ENCODE assay signal across 8 cellular contexts in the genomic region with DNA sequence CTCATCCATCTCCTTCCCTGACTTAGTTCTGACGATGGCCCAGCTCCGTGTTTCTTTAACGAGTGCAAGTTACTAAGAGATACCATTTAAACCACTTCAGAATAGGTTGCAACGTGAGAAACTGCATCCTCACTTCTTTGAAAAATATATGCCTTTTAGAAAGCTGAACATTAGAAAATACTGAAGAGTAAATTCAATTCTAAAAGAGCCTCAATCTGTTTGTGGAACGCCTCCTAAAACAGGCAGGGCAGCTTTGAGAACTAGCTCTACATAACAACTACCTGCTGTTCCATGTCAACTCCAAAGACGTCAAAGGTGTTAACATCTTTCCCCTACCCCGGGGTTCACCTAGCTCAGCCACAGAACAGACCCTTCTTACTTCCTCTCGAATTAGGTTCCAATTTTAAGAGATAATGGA. TPM values are rescaled to one million over a fixed set of nuclear protein-coding genes. Genes with fewer than 3 reads are reported as not detected.
DNase-seq lines count a peak whose midpoint lies in the region; ATAC-seq, FAIRE-seq and TF ChIP-seq lines count a peak whose summit lies in the region.

No MANE protein-coding gene starts in this region.

- no peak for FAIRE-seq in pancreas (lab: Jason Lieb, UNC)

- TF ChIP-seq POLR2A in GM18505 (IDR thresholded peaks at IDR 0.05; ENCODE audit: borderline replicate concordance, extremely low read depth, insufficient read depth, insufficient read length), result no peak

- peak overlapping the region; percentile 99 for H3K4me2 ChIP-seq in OCI-LY3 (ENCODE audit: low read length)

- H3K27ac Mint-ChIP-seq in Calu3 (ENCODE audit: unreplicated experiment), result peak overlapping the region; percentile 74

- H3K9me3 Mint-ChIP-seq in Calu3 (ENCODE audit: low read depth, unreplicated experiment), result no peaks in the 10 kb centered on the region

- peaks cover 49% of the 10 kb centered on the region for H3K36me3 Mint-ChIP-seq in Calu3 (ENCODE audit: insufficient read depth, unreplicated experiment)

- BruUV-seq in Calu3 (replicated peaks; lab: Mats Ljungman, UMichigan), result TSS peak; percentile 3

- H3K4me1 Mint-ChIP-seq in Calu3 (ENCODE audit: low read depth, unreplicated experiment), result peaks cover 25% of the 10 kb centered on the region

- no peak for TF ChIP-seq CTCF in Calu3 (IDR thresholded peaks at IDR 0.05; ENCODE audit: unreplicated experiment)
- TF ChIP-seq CTCF in OCI-LY3 (IDR thresholded peaks at IDR 0.05; ENCODE audit: low read depth, low read length), result no peak
- no peak for TF ChIP-seq CTCF in pancreas (IDR thresholded peaks at IDR 0.05)
- TF ChIP-seq CTCF in mucosa of descending colon (IDR thresholded peaks at IDR 0.05), result no peak

- H3K9ac ChIP-seq in OCI-LY3 (ENCODE audit: low read length) (no peak overlapping the region), duodenal mucosa (ENCODE audit: low read depth in 1 of 2, low read length in 2 of 2) (peak overlapping the region in 1 of 2 donors; percentile 49)

- H3K79me2 ChIP-seq in OCI-LY3 (ENCODE audit: low read length), result no peaks in the 10 kb centered on the region

- intact Hi-C loops in Calu3 (cut with micrococcal nuclease; ENCODE audit: unreplicated experiment) (loop anchor here (5.0 kb wide), 2 partner anchors 66 to 401 kb away; no protein-coding TSS in a partner anchor), pancreas (cut with DNase I) (loop anchor here in 2 of 3 donors (10.0 kb wide), 2 partner anchors 73 to 283 kb away; a partner anchor contains a TSS), mucosa of descending colon (cut with DNase I, micrococcal nuclease) (loop anchor here in 1 of 2 donors (5.0 kb wide), 1 partner anchor 164 kb away; a partner anchor contains a TSS)

- peaks cover 47% of the 10 kb centered on the region for H3K27me3 ChIP-seq in OCI-LY3 (ENCODE audit: low read depth, low read length)
- H3K27me3 ChIP-seq in duodenal mucosa (ENCODE audit: control insufficient read depth in 1 of 2, insufficient read depth in 2 of 2, low read length in 2 of 2), result peaks cover 8 to 26% of the 10 kb centered on the region in 2 donors
- no peaks in the 10 kb centered on the region for H3K27me3 ChIP-seq in pancreas

- no peak for ATAC-seq in pancreas
- no peak for ATAC-seq in HG03175 (IDR thresholded peaks at IDR 0.05; ENCODE audit: unreplicated experiment)
- ATAC-seq in GM18505 (IDR thresholded peaks at IDR 0.05; ENCODE audit: unreplicated experiment), result no peak
- ATAC-seq in mucosa of descending colon, result no peak

- H3K4me3 ChIP-seq in OCI-LY3 (ENCODE audit: low read length) (peak overlapping the region; percentile 83), duodenal mucosa (ENCODE audit: low read depth in 1 of 2, low read length in 2 of 2) (peak overlapping the region; percentile 44 to 81), pancreas (peak overlapping the region in 2 of 4 donors; percentile 64 to 71), mucosa of descending colon (no peak overlapping the region)

- no peak overlapping the region for H3K27ac ChIP-seq in OCI-LY3 (ENCODE audit: low read length)
- H3K27ac ChIP-seq in duodenal mucosa (ENCODE audit: low read depth, low read length), result no peak overlapping the region
- H3K27ac ChIP-seq in pancreas, result peak overlapping the region in 3 of 4 donors; percentile 35 to 92 (median 87)

- peaks cover 54% of the 10 kb centered on the region for H3K4me1 ChIP-seq in OCI-LY3 (ENCODE audit: low read length)
- H3K4me1 ChIP-seq in duodenal mucosa (ENCODE audit: control insufficient read depth in 1 of 2, insufficient read depth in 2 of 2, low read length in 2 of 2), result peaks cover 14 to 32% of the 10 kb centered on the region in 2 donors
- peaks cover 0 to 11% (median 6%) of the 10 kb centered on the region in 3 donors for H3K4me1 ChIP-seq in pancreas
- peaks cover 14% of the 10 kb centered on the region for H3K4me1 ChIP-seq in mucosa of descending colon (ENCODE audit: low read depth)

- H4K20me1 ChIP-seq in OCI-LY3 (ENCODE audit: insufficient read depth, low read length), result no peaks in the 10 kb centered on the region

- CTCF ChIA-PET in Calu3 (lab: Charles Lee), result interaction anchor here (0.6 to 1.9 kb wide), 6 partner anchors 65 to 1914 kb away, joined by 3 to 12 read pairs (median 4); no protein-coding TSS in a partner anchor

- H3K4me3 Mint-ChIP-seq in Calu3 (ENCODE audit: low read depth, unreplicated experiment), result peak overlapping the region; percentile 79

- H3K27me3 Mint-ChIP-seq in Calu3 (ENCODE audit: unreplicated experiment), result no peaks in the 10 kb centered on the region

- H3K36me3 ChIP-seq in OCI-LY3 (replicated peaks; ENCODE audit: low read depth, low read length) (no peaks in the 10 kb centered on the region), duodenal mucosa (ENCODE audit: control insufficient read depth in 1 of 2, insufficient read depth in 2 of 2, low read length in 2 of 2) (no peaks in the 10 kb centered on the region), pancreas (no peaks in the 10 kb centered on the region), mucosa of descending colon (ENCODE audit: low read depth) (no peaks in the 10 kb centered on the region)

- DNase-seq in Calu3 (no peak), pancreas (no peak), GOT3 (lab: John Stamatoyannopoulos, UW) (no peak), mucosa of descending colon (no peak)

- 33 to 36% methylated on average over 8 of the region's 8 CpGs for WGBS in pancreas, 2 donors

- H3K9me3 ChIP-seq in OCI-LY3 (ENCODE audit: insufficient read depth, low read length) (no peaks in the 10 kb centered on the region), duodenal mucosa (ENCODE audit: control insufficient read depth in 1 of 2, low read length in 2 of 2) (no peaks in the 10 kb centered on the region), pancreas (no peaks in the 10 kb centered on the region), mucosa of descending colon (no peaks in the 10 kb centered on the region)

- H2AFZ ChIP-seq in OCI-LY3 (ENCODE audit: low read depth, low read length), result no peak overlapping the region

RNA-seq across cellular contexts. Expression of a gene that starts 3.5 kb away (rescaled TPM):
- total RNA-seq in Calu3 (2022), result 44.1 and 54.1 TPM in 2 replicates
- 10 to 100 TPM in 4 of 6 donors, 1 to 10 TPM in 2; 6.8 to 29.4 (median 10.9) TPM for total RNA-seq in pancreas
- polyA plus RNA-seq in pancreas, result 10 to 100 TPM in 1 of 2 donors, 1 to 10 TPM in 1; 3.8 to 12.1 TPM
- 10 to 100 TPM; 41.0 to 91.9 (median 43.0) TPM for total RNA-seq in mucosa of descending colon

Comparison
In these comparisons a context has a peak if more than half of its experiments do, and no peak if none do; other contexts are left out.
1. H3K27ac ChIP-seq: peak in pancreas (3 of 4); none in OCI-LY3 (single experiment) and duodenal mucosa (single experiment).